ENCODE assay signal across 10 cellular contexts in genomic region chr12:10441144-10441543, GRCh38. TPM values are rescaled to one million over a fixed set of nuclear protein-coding genes. Genes with fewer than 3 reads are reported as not detected.
"Had no signal": no experiment of that assay in that cellular context is flagged by ENCODE, and none has a peak within 500 bp of the region (broad histone marks: within the 10 kb centered on the region; RNA-seq: fewer than 3 reads in every experiment).

No MANE protein-coding gene starts in this region.

RNA-seq across cellular contexts. Expression of gene KLRC2, which starts 5.3 kb away (rescaled TPM):
- total RNA-seq: thoracic aorta, tibial nerve had no signal

RNA-seq across cellular contexts. Expression of gene KLRC1, which starts 12.0 kb away (rescaled TPM):
- total RNA-seq: suprapubic skin, temporal lobe, tibial nerve had no signal

RNA-seq across cellular contexts. Expression of gene KLRC3, which starts 20.7 kb away (rescaled TPM):
- total RNA-seq: subcutaneous adipose tissue, suprapubic skin, thyroid gland, tibial nerve, transverse colon, upper lobe of right lung, vagina had no signal

RNA-seq across cellular contexts. Expression of gene KLRC4, which starts 31.6 kb away (rescaled TPM):
- total RNA-seq: suprapubic skin, testis, tibial nerve, vagina had no signal
